Comparison of ENCODE assay signal across 1 cellular context in genomic region chr10:17219024-17219423, GRCh38.
TF ChIP-seq lines count a peak whose summit lies in the region.

No MANE protein-coding gene starts in this region.

TF ChIP-seq in H1, 55 proteins besides CTCF, POLR2A, EP300 and RAD21:
- TF ChIP-seq NANOG (IDR thresholded peaks at IDR 0.05; ENCODE audit: insufficient read depth, low read depth, low read length, poor library complexity, severe bottlenecking) (peak; percentile 42), ATF3 (IDR thresholded peaks at IDR 0.05; ENCODE audit: insufficient read depth, low read depth, low read length) (no peak)
